8 cellular contexts compared by ENCODE assay signal in the genomic region with DNA sequence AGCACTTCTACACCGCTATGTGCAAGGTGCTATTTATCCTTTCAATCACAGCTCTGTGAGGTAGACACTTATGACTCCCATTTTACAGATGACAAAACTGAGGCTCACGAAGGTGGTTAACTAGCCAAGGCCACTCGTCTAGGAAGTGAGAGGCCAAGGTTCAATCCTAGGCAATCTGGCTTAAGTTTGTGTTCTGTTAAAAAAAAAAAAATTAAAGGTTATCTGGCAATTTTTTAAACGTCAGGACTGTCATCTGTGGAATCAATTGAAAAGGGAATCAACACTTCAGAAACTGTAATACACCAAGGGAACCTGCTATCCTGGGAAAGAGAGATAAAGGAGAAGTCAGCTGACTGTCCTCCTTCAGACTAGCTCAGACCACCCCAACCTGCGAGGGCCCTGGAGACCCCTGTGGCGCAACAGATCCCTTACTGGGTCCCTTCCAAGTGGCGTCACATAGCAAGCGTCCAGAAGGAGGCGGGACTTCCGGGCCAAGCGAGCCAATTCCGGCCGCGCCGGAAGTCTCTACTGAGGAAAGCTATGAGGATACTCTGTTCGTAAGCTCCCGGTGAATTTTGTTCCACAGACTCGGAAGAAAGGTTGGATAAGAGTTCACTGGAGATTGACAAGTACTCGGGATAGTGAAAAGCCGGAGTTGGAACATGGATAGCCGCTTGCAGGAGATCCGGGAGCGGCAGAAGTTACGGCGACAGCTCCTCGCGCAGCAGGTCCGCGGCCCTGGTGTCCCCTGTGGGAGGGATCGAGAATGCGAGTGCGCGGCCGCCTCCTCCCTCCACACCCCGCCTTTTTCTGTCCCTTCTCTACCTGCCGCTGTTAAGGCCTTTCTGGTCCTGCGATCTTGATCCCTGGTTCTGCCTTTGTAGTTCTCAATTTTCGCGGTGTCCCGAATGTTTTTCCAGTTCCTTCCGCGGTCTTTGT. TPM values are rescaled to one million over a fixed set of nuclear protein-coding genes. Genes with fewer than 3 reads are reported as not detected.
A peak's percentile ranks its signal among the peaks of the same experiment; 100 is the strongest.
DNase-seq lines count a peak whose midpoint lies in the region; ATAC-seq and TF ChIP-seq lines count a peak whose summit lies in the region.

METTL14 (plus strand) TSS at position 520 of the 939 bp plus-strand sequence; CDS start at position 663, 143 bp downstream.

- peaks cover 27% of the 10 kb centered on the region for H3K4me1 Mint-ChIP-seq in activated naive CD4-positive, alpha-beta T cell treated with anti-CD3 and anti-CD28 coated beads, Interleukin-2, amount 50 U/mL, for 24 hours

- H3K4me3 ChIP-seq in testis = peak within 1 kb of the TSS; percentile 74 to 88

- no peaks in the 10 kb centered on the region for H3K36me3 Mint-ChIP-seq in activated naive CD4-positive, alpha-beta T cell treated with anti-CD3 and anti-CD28 coated beads, Interleukin-2, amount 50 U/mL, for 24 hours

- peak within 1 kb of the TSS; percentile 99 for H3K4me3 Mint-ChIP-seq in activated naive CD4-positive, alpha-beta T cell treated with anti-CD3 and anti-CD28 coated beads, Interleukin-2, amount 50 U/mL, for 24 hours

- ATAC-seq in SK-N-SH treated with all-trans-retinoic acid at 6 μM for 48 hours = peak; percentile 96
- peak; percentile 98 for ATAC-seq in omental fat pad (ENCODE audit: low FRiP score)

- peak within 1 kb of the TSS; percentile 91 for H3K27ac Mint-ChIP-seq in activated naive CD4-positive, alpha-beta T cell treated with anti-CD3 and anti-CD28 coated beads, Interleukin-2, amount 50 U/mL, for 24 hours

- H3K4me1 ChIP-seq in testis = no peaks in the 10 kb centered on the region

- 3 to 5% methylated on average over 40 to 42 of the region's 42 CpGs for WGBS in testis, 2 donors

- TF ChIP-seq CTCF in omental fat pad (IDR thresholded peaks at IDR 0.05) (no peak), testis (IDR thresholded peaks at IDR 0.05) (peak in 1 of 3 experiments; percentile 19)

- POLR2A ChIA-PET in HEK293T (lab: Yijun Ruan, JAX) = interaction anchor here (0.7 to 1.2 kb wide), 6 partner anchors 9 to 261 kb away, joined by 3 to 9 read pairs (median 4); no protein-coding TSS in a partner anchor

- intact Hi-C loops in testis (cut with DNase I; ENCODE audit: low total_unique reads) = no loop called here

- no peaks in the 10 kb centered on the region for H3K27me3 Mint-ChIP-seq in activated naive CD4-positive, alpha-beta T cell treated with anti-CD3 and anti-CD28 coated beads, Interleukin-2, amount 50 U/mL, for 24 hours

- no peaks in the 10 kb centered on the region for H3K36me3 ChIP-seq in testis (ENCODE audit: low read depth, missing control alignments)

- no peaks in the 10 kb centered on the region for H3K9me3 Mint-ChIP-seq in activated naive CD4-positive, alpha-beta T cell treated with anti-CD3 and anti-CD28 coated beads, Interleukin-2, amount 50 U/mL, for 24 hours

- H3K27me3 ChIP-seq in testis = no peaks in the 10 kb centered on the region

- peak; percentile 29 for TF ChIP-seq POLR2A in testis (IDR thresholded peaks at IDR 0.05)

- DNase-seq in GM04504 (ENCODE audit: low read depth) (peak; percentile 74), HEK293T (ENCODE audit: extremely low spot score) (peak; percentile 88), MV-4-11 (lab: John Stamatoyannopoulos, UW) (peak; percentile 90), glomerular visceral epithelial cell (ENCODE audit: extremely low spot score) (peak; percentile 88), omental fat pad (ENCODE audit: low spot score) (peak; percentile 91), testis (peak; percentile 96)

- H3K27ac ChIP-seq in testis = peak within 1 kb of the TSS; percentile 57 to 94

- H3K9me3 ChIP-seq in testis = no peaks in the 10 kb centered on the region

- CTCF ChIA-PET in HEK293T (lab: Yijun Ruan, JAX) = no interaction called here

TF ChIP-seq in HEK293T, 16 proteins besides CTCF, POLR2A, EP300 and RAD21:
- TF ChIP-seq ARNT (IDR thresholded peaks at IDR 0.05) (no peak), FOXM1 (IDR thresholded peaks at IDR 0.05; ENCODE audit: borderline replicate concordance) (no peak), SUZ12 (IDR thresholded peaks at IDR 0.05) (no peak), L3MBTL2 (conservative IDR thresholded peaks at IDR 0.05) (0 out of 2 replicates have a peak, but pooled peaks have one; percentile 27), NFRKB (IDR thresholded peaks at IDR 0.05) (no peak), ELF4 (IDR thresholded peaks at IDR 0.05) (no peak)

TF ChIP-seq in SK-N-SH treated with all-trans-retinoic acid at 6 μM for 48 hours, 23 proteins besides CTCF, POLR2A, EP300 and RAD21:
- TF ChIP-seq, protein P1, sequence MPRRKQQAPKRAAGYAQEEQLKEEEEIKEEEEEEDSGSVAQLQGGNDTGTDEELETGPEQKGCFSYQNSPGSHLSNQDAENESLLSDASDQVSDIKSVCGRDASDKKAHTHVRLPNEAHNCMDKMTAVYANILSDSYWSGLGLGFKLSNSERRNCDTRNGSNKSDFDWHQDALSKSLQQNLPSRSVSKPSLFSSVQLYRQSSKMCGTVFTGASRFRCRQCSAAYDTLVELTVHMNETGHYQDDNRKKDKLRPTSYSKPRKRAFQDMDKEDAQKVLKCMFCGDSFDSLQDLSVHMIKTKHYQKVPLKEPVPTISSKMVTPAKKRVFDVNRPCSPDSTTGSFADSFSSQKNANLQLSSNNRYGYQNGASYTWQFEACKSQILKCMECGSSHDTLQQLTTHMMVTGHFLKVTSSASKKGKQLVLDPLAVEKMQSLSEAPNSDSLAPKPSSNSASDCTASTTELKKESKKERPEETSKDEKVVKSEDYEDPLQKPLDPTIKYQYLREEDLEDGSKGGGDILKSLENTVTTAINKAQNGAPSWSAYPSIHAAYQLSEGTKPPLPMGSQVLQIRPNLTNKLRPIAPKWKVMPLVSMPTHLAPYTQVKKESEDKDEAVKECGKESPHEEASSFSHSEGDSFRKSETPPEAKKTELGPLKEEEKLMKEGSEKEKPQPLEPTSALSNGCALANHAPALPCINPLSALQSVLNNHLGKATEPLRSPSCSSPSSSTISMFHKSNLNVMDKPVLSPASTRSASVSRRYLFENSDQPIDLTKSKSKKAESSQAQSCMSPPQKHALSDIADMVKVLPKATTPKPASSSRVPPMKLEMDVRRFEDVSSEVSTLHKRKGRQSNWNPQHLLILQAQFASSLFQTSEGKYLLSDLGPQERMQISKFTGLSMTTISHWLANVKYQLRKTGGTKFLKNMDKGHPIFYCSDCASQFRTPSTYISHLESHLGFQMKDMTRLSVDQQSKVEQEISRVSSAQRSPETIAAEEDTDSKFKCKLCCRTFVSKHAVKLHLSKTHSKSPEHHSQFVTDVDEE (CRISPR knock-in tag; IDR thresholded peaks at IDR 0.05) = no peak
- TF ChIP-seq GLIS3 (CRISPR knock-in tag; IDR thresholded peaks at IDR 0.05) = 0 out of 2 replicates have a peak, but pooled peaks have one; percentile 29
TF ChIP-seq in SK-N-SH treated with all-trans-retinoic acid at 6 μM for 48 hours: peak in this region for 1.

RNA-seq across cellular contexts. Expression of gene METTL14, which starts in this region (rescaled TPM):
- total RNA-seq in omental fat pad (10 to 100 TPM; 24.4 to 67.8 (median 31.7) TPM), testis (10 to 100 TPM; 49.2 to 74.3 TPM)
- polyA plus RNA-seq in testis (ENCODE audit: insufficient read depth, low read depth, low replicate concordance) = 54.8 TPM

Comparison
In these comparisons a context has a peak if more than half of its experiments do, and no peak if none do; other contexts are left out.
1. Peak in every context shown above with its lines: DNase-seq, ATAC-seq, H3K4me3 ChIP-seq and H3K27ac ChIP-seq.